Comparison of ENCODE assay signal across 35 cellular contexts in genomic region chr9:7567687-7568086, GRCh38.
"Had no signal": no experiment of that assay in that cellular context is flagged by ENCODE, and none has a peak within 500 bp of the region (broad histone marks: within the 10 kb centered on the region; RNA-seq: fewer than 3 reads in every experiment).

No MANE protein-coding gene starts in this region.

- H3K27me3 ChIP-seq: MG63 had no signal

- H3K9ac ChIP-seq: KMS-11 had no signal

- H3K36me3 ChIP-seq: MG63 had no signal

- H3K4me2 ChIP-seq: KMS-11 had no signal

- H3K4me3 ChIP-seq: MG63 had no signal

- DNase-seq: Karpas-422, Kasumi-1, KG1, MG63, MM.1S, MV-4-11, NCI-H1048, NCI-H1092, NCI-H1092 treated with DMSO at 0.1 percent for 48 hours, NCI-H1105, NCI-H1105 treated with DMSO at 0.1 percent for 48 hours, NCI-H1417, NCI-H1417 treated with DMSO at 0.1 percent for 48 hours, NCI-H1436, NCI-H1436 treated with DMSO at 0.1 percent for 48 hours, NCI-H146, NCI-H1694, NCI-H1694 treated with DMSO at 0.1 percent for 48 hours, NCI-H187, NCI-H187 treated with DMSO at 0.1 percent for 48 hours, NCI-H1930, NCI-H2029, NCI-H2029 treated with DMSO at 0.1 percent for 48 hours, NCI-H2081, NCI-H2081 treated with DMSO at 0.1 percent for 48 hours, NCI-H2107, NCI-H2171, NCI-H2171 treated with DMSO at 0.1 percent for 48 hours, NCI-H2227 treated with DMSO at 0.1 percent for 48 hours, NCI-H226, NCI-H345, NCI-H446, NCI-H446 treated with DMSO at 0.1 percent for 48 hours, NCI-H510A had no signal

- H3K9me3 ChIP-seq: MG63 had no signal

- H3K27ac ChIP-seq: KMS-11 had no signal
